Comparison of ENCODE assay signal across 36 cellular contexts in the genomic region with DNA sequence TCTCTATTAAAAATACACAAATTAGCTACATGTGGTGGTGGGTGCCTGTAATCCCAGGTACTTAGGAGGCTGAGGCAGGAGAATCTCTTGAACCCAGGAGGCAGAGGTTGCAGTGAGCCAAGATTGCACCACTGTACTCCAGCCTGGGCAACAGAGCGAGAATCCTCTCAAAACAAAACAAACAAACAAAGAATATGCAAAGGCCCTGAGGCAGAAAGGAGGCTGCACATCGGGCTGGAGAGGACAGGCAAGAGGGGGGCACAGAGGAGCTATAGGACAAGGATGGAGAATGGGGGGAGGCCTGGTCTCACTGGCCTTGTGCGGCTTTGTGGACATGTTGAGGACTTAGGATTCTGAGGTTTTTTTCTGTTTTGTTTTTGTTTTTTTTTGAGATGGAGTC.
"Had no signal": no experiment of that assay in that cellular context is flagged by ENCODE, and none has a peak within 500 bp of the region (broad histone marks: within the 10 kb centered on the region; RNA-seq: fewer than 3 reads in every experiment).

No MANE protein-coding gene starts in this region.

- H3K4me3 ChIP-seq: MG63 had no signal

- H3K9me3 ChIP-seq: MG63 had no signal

- H3K27me3 ChIP-seq: MG63 had no signal

- DNase-seq: Karpas-422, Kasumi-1, MG63, MM.1S, MV-4-11, NCI-H1048, NCI-H1092, NCI-H1092 treated with DMSO at 0.1 percent for 48 hours, NCI-H1105, NCI-H1105 treated with DMSO at 0.1 percent for 48 hours, NCI-H1417, NCI-H1417 treated with DMSO at 0.1 percent for 48 hours, NCI-H1436, NCI-H1436 treated with DMSO at 0.1 percent for 48 hours, NCI-H146, NCI-H1694, NCI-H1694 treated with DMSO at 0.1 percent for 48 hours, NCI-H187, NCI-H187 treated with DMSO at 0.1 percent for 48 hours, NCI-H1930, NCI-H2029, NCI-H2029 treated with DMSO at 0.1 percent for 48 hours, NCI-H2081, NCI-H2081 treated with DMSO at 0.1 percent for 48 hours, NCI-H2107, NCI-H2171, NCI-H2171 treated with DMSO at 0.1 percent for 48 hours, NCI-H2227 treated with DMSO at 0.1 percent for 48 hours, NCI-H226, NCI-H345, NCI-H446 treated with DMSO at 0.1 percent for 48 hours, NCI-H510A, NCI-H510A treated with DMSO at 0.1 percent for 48 hours, NCI-H524, NCI-H524 treated with DMSO at 0.1 percent for 48 hours, NCI-H526 had no signal

- H3K36me3 ChIP-seq: MG63 had no signal
